In the genomic region with DNA sequence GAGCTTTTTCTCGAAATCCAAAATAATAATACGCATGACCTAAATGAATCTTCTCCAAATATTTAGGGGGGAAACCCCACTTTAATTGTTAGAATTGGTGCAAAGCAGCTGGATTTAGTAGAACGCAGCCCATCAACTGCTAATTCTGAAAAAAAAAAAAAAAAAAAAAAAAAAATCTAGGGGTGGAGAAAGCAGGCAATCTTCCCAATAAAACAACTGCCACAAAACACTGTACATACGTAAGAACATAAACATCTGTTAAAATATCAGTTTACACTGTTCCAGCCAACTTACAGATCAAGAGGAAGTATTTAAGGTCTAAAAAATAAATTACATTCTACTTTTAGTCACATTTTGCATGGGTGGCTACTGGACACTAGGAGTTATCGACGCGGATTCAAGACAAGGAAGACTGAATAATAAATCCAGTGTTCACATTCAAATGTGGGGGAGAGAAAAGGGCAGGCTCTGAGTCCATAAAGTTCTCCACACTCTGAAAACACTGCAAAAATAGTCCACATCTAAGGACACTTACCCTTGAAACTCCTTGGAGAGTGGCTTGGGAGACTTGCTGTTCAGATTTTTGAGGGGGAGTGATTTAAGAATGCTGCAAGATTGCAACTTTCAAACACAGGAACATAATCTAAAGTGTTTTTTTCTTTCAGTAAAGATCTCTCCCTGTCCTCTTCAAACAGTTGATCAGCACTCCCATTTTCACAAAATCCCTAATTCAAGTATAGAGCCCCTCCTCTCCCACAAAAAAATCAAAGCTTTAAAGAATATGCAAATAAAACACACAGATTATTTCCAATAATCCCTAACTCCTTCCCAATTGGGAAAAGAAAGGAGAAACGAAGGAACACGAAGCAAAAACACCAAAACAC, we compare ENCODE assay signal across 8 cellular contexts. TPM values are rescaled to one million over a fixed set of nuclear protein-coding genes. Genes with fewer than 3 reads are reported as not detected.
DNase-seq lines count a peak whose midpoint lies in the region; ATAC-seq, FAIRE-seq and TF ChIP-seq lines count a peak whose summit lies in the region.

No MANE protein-coding gene starts in this region.

- H3K79me2 ChIP-seq in SU-DHL-6 (ENCODE audit: insufficient read depth, low read length), result peaks cover 61% of the 10 kb centered on the region

- DNase-seq in heart left ventricle, result no peak
- DNase-seq in cardiac septum (ENCODE audit: low spot score), result no peak
- DNase-seq in fibroblast of villous mesenchyme (ENCODE audit: low read depth), result peak; percentile 49
- no peak for DNase-seq in prostate gland (ENCODE audit: low spot score)
- no peak for DNase-seq in NCI-H345 (lab: John Stamatoyannopoulos, UW)
- no peak for DNase-seq in RCC 7860 (ENCODE audit: low spot score)

- peaks cover 3 to 47% (median 29%) of the 10 kb centered on the region in 12 donors for H3K4me1 ChIP-seq in heart left ventricle
- H3K4me1 ChIP-seq in prostate gland (replicated peaks), result no peaks in the 10 kb centered on the region

- H3K4me3 ChIP-seq in heart left ventricle (peak overlapping the region; percentile 54 to 96 (median 84)), SU-DHL-6 (ENCODE audit: insufficient read depth, low read length, poor library complexity, severe bottlenecking) (peak overlapping the region; percentile 98), fibroblast of villous mesenchyme (ENCODE audit: low read depth, low read length) (peak overlapping the region; percentile 100), prostate gland (peak overlapping the region; percentile 78 to 90)

- H2AFZ ChIP-seq in SU-DHL-6 (ENCODE audit: low read depth, low read length, severe bottlenecking), result no peak overlapping the region

- TF ChIP-seq CTCF in heart left ventricle (IDR thresholded peaks at IDR 0.05), result no peak
- TF ChIP-seq CTCF in SU-DHL-6 (IDR thresholded peaks at IDR 0.05; ENCODE audit: insufficient read depth, low read length, poor library complexity, severe bottlenecking), result no peak
- no peak for TF ChIP-seq CTCF in fibroblast of villous mesenchyme (IDR thresholded peaks at IDR 0.05; ENCODE audit: insufficient read depth, low read depth, low read length)
- TF ChIP-seq CTCF in prostate gland (IDR thresholded peaks at IDR 0.05), result no peak

- H3K9me3 ChIP-seq in heart left ventricle (no peaks in the 10 kb centered on the region), SU-DHL-6 (ENCODE audit: insufficient read depth, low read length) (no peaks in the 10 kb centered on the region), prostate gland (no peaks in the 10 kb centered on the region)

- H3K27me3 ChIP-seq in heart left ventricle (no peaks in the 10 kb centered on the region), SU-DHL-6 (ENCODE audit: low read length) (no peaks in the 10 kb centered on the region), prostate gland (replicated peaks; ENCODE audit: insufficient read depth) (no peaks in the 10 kb centered on the region)

- 15 to 20% (median 17%) methylated on average over 9 of the region's 9 CpGs for WGBS in heart left ventricle, 4 donors
- 8% methylated on average over 9 of the region's 9 CpGs for WGBS in prostate gland

- intact Hi-C loops in heart left ventricle (cut with DNase I), result loop anchor here in 6 of 10 donors (2.0 to 5.0 kb wide), 4 partner anchors 43 to 76 kb away; a partner anchor contains a TSS
- intact Hi-C loops in cardiac septum (cut with DNase I), result loop anchor here (2.0 to 10.0 kb wide), 3 partner anchors 50 to 76 kb away; a partner anchor contains a TSS
- intact Hi-C loops in prostate gland (cut with DNase I), result loop anchor here (5.0 kb wide), 1 partner anchor 113 kb away; no protein-coding TSS in a partner anchor

- TF ChIP-seq POLR2A in heart left ventricle (IDR thresholded peaks at IDR 0.05) (no peak), prostate gland (IDR thresholded peaks at IDR 0.05) (no peak)

- no peaks in the 10 kb centered on the region; the same call in 1 of the 2 replicates for H3F3A ChIP-seq in SU-DHL-6 (ENCODE audit: insufficient read depth)

- H3K36me3 ChIP-seq in heart left ventricle (peaks cover 0 to 15% (median 6%) of the 10 kb centered on the region in 9 donors), SU-DHL-6 (ENCODE audit: low read length) (no peaks in the 10 kb centered on the region), prostate gland (no peaks in the 10 kb centered on the region)

- H4K20me1 ChIP-seq in SU-DHL-6 (ENCODE audit: low read depth, low read length), result no peaks in the 10 kb centered on the region

- H3K4me2 ChIP-seq in SU-DHL-6 (ENCODE audit: low read depth, low read length, poor library complexity, severe bottlenecking), result peak overlapping the region; percentile 96

- ATAC-seq in heart left ventricle (no peak), HG02973 (IDR thresholded peaks at IDR 0.05; ENCODE audit: unreplicated experiment) (no peak)

- peak overlapping the region; percentile 99 for H3K9ac ChIP-seq in SU-DHL-6 (ENCODE audit: low read length)

- no peaks in the 10 kb centered on the region for H3K9me2 ChIP-seq in SU-DHL-6 (replicated peaks; ENCODE audit: insufficient read depth, low read length)

- FAIRE-seq in RCC 7860 (lab: Jason Lieb, UNC), result no peak

- H3K27ac ChIP-seq in heart left ventricle (peak overlapping the region; percentile 93 to 100 (median 99)), SU-DHL-6 (ENCODE audit: low read depth, low read length) (no peak overlapping the region; the same call in 1 of the 2 replicates), prostate gland (peak overlapping the region; percentile 98 to 100)

RNA-seq across cellular contexts. Expression of a gene that starts 1.3 kb away (rescaled TPM):
- total RNA-seq in heart left ventricle (10 to 100 TPM in 8 of 9 donors, 1 to 10 TPM in 1; 9.9 to 28.7 (median 20.0) TPM), cardiac septum (19.9 TPM), fibroblast of villous mesenchyme (42.8 and 69.1 TPM in 2 replicates), prostate gland (10 to 100 TPM; 35.7 to 50.0 TPM)
- 1 to 10 TPM; 2.5 to 9.6 TPM for polyA plus RNA-seq in heart left ventricle
